In the genomic region with DNA sequence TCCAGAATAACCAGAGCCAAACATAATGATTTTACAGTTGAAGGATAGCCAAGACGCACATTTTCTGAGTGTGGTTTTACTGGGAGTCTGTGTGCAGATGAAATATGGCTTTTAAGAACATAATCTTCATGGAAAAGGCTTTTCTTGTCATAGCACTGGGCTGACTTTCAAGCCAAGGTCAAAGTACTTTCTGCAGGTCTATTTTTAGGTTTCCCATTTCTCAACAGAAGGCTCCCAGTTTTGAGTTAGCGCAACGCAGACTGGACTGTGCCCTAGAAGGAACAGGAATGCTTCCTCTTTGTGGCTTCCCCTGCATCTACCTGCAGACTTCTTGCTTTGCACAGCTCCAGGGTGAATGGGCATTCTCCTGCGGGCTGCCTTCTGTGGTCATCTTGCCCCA, we compare ENCODE assay signal across 21 cellular contexts.
DNase-seq lines count a peak whose midpoint lies in the region; ATAC-seq, FAIRE-seq and TF ChIP-seq lines count a peak whose summit lies in the region.
"Had no signal": no experiment of that assay in that cellular context is flagged by ENCODE, and none has a peak within 500 bp of the region (broad histone marks: within the 10 kb centered on the region; RNA-seq: fewer than 3 reads in every experiment).

No MANE protein-coding gene starts in this region.

- no peaks in the 10 kb centered on the region for H3K27me3 Mint-ChIP-seq in type B pancreatic cell
- H3K27me3 Mint-ChIP-seq: dendritic cell treated with granulocyte-macrophage colony-stimulating factor and Interleukin-4, amounts not matched to agents 40 ng/mL and 50 ng/mL, for 4 days had no signal

- H3K4me2 ChIP-seq in HepG2 (ENCODE audit: low read depth, low read length) = no peak overlapping the region
- H3K4me2 ChIP-seq: PC-9 had no signal

- H3K9ac ChIP-seq in HepG2 (ENCODE audit: insufficient read depth, low read depth, low read length) = no peak overlapping the region

- no peak overlapping the region for H2AFZ ChIP-seq in HepG2 (ENCODE audit: low read length)
- H2AFZ ChIP-seq: PC-9 had no signal

- peak; percentile 20 to 63 for DNase-seq in cardiac muscle cell (ENCODE audit: low read depth in 1 of 2, low spot score in 1 of 2)
- no peak for DNase-seq in right atrium auricular region (ENCODE audit: low spot score)
- DNase-seq in adrenal gland = peak in 6 of 7 donors; percentile 19 to 63 (median 32)
- no peak for DNase-seq in HepG2 (ENCODE audit: low spot score)
- DNase-seq in DMS153 (lab: John Stamatoyannopoulos, UW) = no peak
- DNase-seq in NCI-H526 (lab: John Stamatoyannopoulos, UW) = no peak
- no peak for DNase-seq in type B pancreatic cell (ENCODE audit: extremely low spot score, unreplicated experiment)
- DNase-seq in stimulated activated CD4-positive, alpha-beta T cell treated with anti-CD3 and anti-CD28 coated beads, Interleukin-2, amount 100 ng/mL, for 24 hours = no peak
- DNase-seq: activated CD4-positive, alpha-beta T cell treated with anti-CD3 and anti-CD28 coated beads, Interleukin-2, amount 50 U/mL, for 1 hour; activated naive CD4-positive, alpha-beta T cell treated with Interleukin-2 at 50 U/mL for 16 hours; DMS79; naive thymus-derived CD8-positive, alpha-beta T cell; PC-9; stimulated activated naive B cell treated with anti-CD40 and anti-IgM and Interleukin-4, amounts not matched to agents 10 μg/mL and 1 μg/mL and 100 μg/mL, for 72 hours; transverse colon had no signal

- H3K4me1 ChIP-seq in cardiac muscle cell (ENCODE audit: low read depth) = peaks cover 27% of the 10 kb centered on the region
- peaks cover 0 to 4% of the 10 kb centered on the region in 2 donors for H3K4me1 ChIP-seq in right atrium auricular region
- H3K4me1 ChIP-seq in adrenal gland (replicated peaks in 1 of 2) = peaks cover 5 to 10% of the 10 kb centered on the region in 2 donors
- H3K4me1 ChIP-seq in HepG2 (ENCODE audit: insufficient read depth, low read length) = no peaks in the 10 kb centered on the region

- H3K4me3 ChIP-seq in cardiac muscle cell (no peak overlapping the region), right atrium auricular region (no peak overlapping the region), adrenal gland (no peak overlapping the region), HepG2 (replicated peaks in 1 of 3; ENCODE audit: insufficient read depth in 1 of 3, low read depth in 2 of 3, low read length in 3 of 3) (no peak overlapping the region)
- H3K4me3 ChIP-seq: PC-9, transverse colon had no signal

- ATAC-seq in HepG2 = no peak
- ATAC-seq: naive thymus-derived CD8-positive, alpha-beta T cell; stimulated activated naive B cell treated with anti-CD40 and anti-IgM and Interleukin-4, amounts not matched to agents 10 μg/mL and 1 μg/mL and 100 μg/mL, for 72 hours had no signal

- TF ChIP-seq POLR2A in adrenal gland (IDR thresholded peaks at IDR 0.05) (no peak), HepG2 (IDR thresholded peaks at IDR 0.05; ENCODE audit: insufficient read depth in 1 of 2, low read depth in 2 of 2, low read length in 2 of 2) (no peak)

- H3K79me2 ChIP-seq in HepG2 (ENCODE audit: insufficient read depth, low read length) = no peaks in the 10 kb centered on the region

- TF ChIP-seq RAD21 in HepG2 (CRISPR knock-in tag; IDR thresholded peaks at IDR 0.05) = no peak

- in situ Hi-C loops in HepG2 (cut with HindIII; ENCODE audit: extremely low pct_ligation_motif_present, low pct_unique_long_range_greater_than_20kb) = loop anchor here (5.0 kb wide), 2 partner anchors 232 to 517 kb away; no protein-coding TSS in a partner anchor

- H3K4me1 Mint-ChIP-seq in type B pancreatic cell (ENCODE audit: unreplicated experiment) = peaks cover 19% of the 10 kb centered on the region

- H3K36me3 Mint-ChIP-seq in type B pancreatic cell = no peaks in the 10 kb centered on the region
- H3K36me3 Mint-ChIP-seq: naive thymus-derived CD8-positive, alpha-beta T cell; stimulated activated naive B cell treated with anti-CD40 and anti-IgM and Interleukin-4, amounts not matched to agents 10 μg/mL and 1 μg/mL and 100 μg/mL, for 72 hours had no signal

- CTCF ChIA-PET in HepG2 (lab: Yijun Ruan, JAX; ENCODE audit: low intra/inter-chr PET ratio, low total read pairs) = interaction anchor here (1.1 to 6.7 kb wide), 5 partner anchors 231 to 682 kb away, joined by 3 to 69 read pairs (median 14); partner anchors contain the start of gene ACVR1C

- no peaks in the 10 kb centered on the region for H4K20me1 ChIP-seq in HepG2 (ENCODE audit: insufficient read depth, low read length)

- BruUV-seq in HepG2 (replicated peaks; lab: Mats Ljungman, UMichigan) = no TSS peak

- intact Hi-C loops in adrenal gland (cut with DNase I) = loop anchor here in 1 of 2 donors (5.0 kb wide), 3 partner anchors 132 to 517 kb away; partner anchors contain the start of gene ACVR1
- intact Hi-C loops in HepG2 (cut with micrococcal nuclease; ENCODE audit: unreplicated experiment) = no loop called here

- H3K27ac Mint-ChIP-seq in type B pancreatic cell = no peak overlapping the region
- H3K27ac Mint-ChIP-seq: dendritic cell treated with granulocyte-macrophage colony-stimulating factor and Interleukin-4, amounts not matched to agents 40 ng/mL and 50 ng/mL, for 4 days; naive thymus-derived CD8-positive, alpha-beta T cell; progenitor cell of endocrine pancreas; stimulated activated naive B cell treated with anti-CD40 and anti-IgM and Interleukin-4, amounts not matched to agents 10 μg/mL and 1 μg/mL and 100 μg/mL, for 72 hours had no signal

- H3K9me3 Mint-ChIP-seq in type B pancreatic cell = no peaks in the 10 kb centered on the region
- H3K9me3 Mint-ChIP-seq: dendritic cell treated with granulocyte-macrophage colony-stimulating factor and Interleukin-4, amounts not matched to agents 40 ng/mL and 50 ng/mL, for 4 days; naive thymus-derived CD8-positive, alpha-beta T cell; stimulated activated naive B cell treated with anti-CD40 and anti-IgM and Interleukin-4, amounts not matched to agents 10 μg/mL and 1 μg/mL and 100 μg/mL, for 72 hours had no signal

- no peaks in the 10 kb centered on the region for H3K27me3 ChIP-seq in cardiac muscle cell
- no peaks in the 10 kb centered on the region for H3K27me3 ChIP-seq in right atrium auricular region
- no peaks in the 10 kb centered on the region for H3K27me3 ChIP-seq in adrenal gland
- H3K27me3 ChIP-seq in HepG2 (ENCODE audit: control insufficient read depth in 1 of 2, insufficient read depth in 2 of 2, low read length in 2 of 2) = peaks cover 1 to 20% of the 10 kb centered on the region in 2 experiments; a peak in 4 of 5 replicates
- H3K27me3 ChIP-seq: transverse colon had no signal

- H3K27ac ChIP-seq in cardiac muscle cell = peak overlapping the region; percentile 36
- no peak overlapping the region for H3K27ac ChIP-seq in right atrium auricular region
- H3K27ac ChIP-seq in adrenal gland = no peak overlapping the region
- H3K27ac ChIP-seq in HepG2 (ENCODE audit: extremely low read length, insufficient read depth, low read length) = no peak overlapping the region
- H3K27ac ChIP-seq: C4-2B, epithelial cell of prostate, HL-60, PC-9, transverse colon had no signal

- FAIRE-seq in HepG2 (lab: Jason Lieb, UNC) = peak; percentile 23
- FAIRE-seq: H54 had no signal

- H3K4me3 Mint-ChIP-seq in type B pancreatic cell = no peak overlapping the region
- H3K4me3 Mint-ChIP-seq: dendritic cell treated with granulocyte-macrophage colony-stimulating factor and Interleukin-4, amounts not matched to agents 40 ng/mL and 50 ng/mL, for 4 days; naive thymus-derived CD8-positive, alpha-beta T cell; stimulated activated naive B cell treated with anti-CD40 and anti-IgM and Interleukin-4, amounts not matched to agents 10 μg/mL and 1 μg/mL and 100 μg/mL, for 72 hours had no signal

- TF ChIP-seq EP300 in HepG2 (IDR thresholded peaks at IDR 0.05; ENCODE audit: low read depth in 2 of 2, low read length in 2 of 2) (no peak), HepG2 (CRISPR knock-in tag; IDR thresholded peaks at IDR 0.05; ENCODE audit: borderline replicate concordance) (no peak)

- H3K9me3 ChIP-seq in cardiac muscle cell (ENCODE audit: low read depth) = no peaks in the 10 kb centered on the region
- no peaks in the 10 kb centered on the region for H3K9me3 ChIP-seq in right atrium auricular region
- H3K9me3 ChIP-seq in adrenal gland (replicated peaks in 1 of 3) = no peaks in the 10 kb centered on the region
- no peaks in the 10 kb centered on the region for H3K9me3 ChIP-seq in HepG2 (ENCODE audit: low read length)
- H3K9me3 ChIP-seq: transverse colon had no signal

- TF ChIP-seq CTCF in cardiac muscle cell (IDR thresholded peaks at IDR 0.05; ENCODE audit: low read depth, low read length) (no peak), right atrium auricular region (IDR thresholded peaks at IDR 0.05) (no peak), adrenal gland (IDR thresholded peaks at IDR 0.05) (no peak), HepG2 (CRISPR knock-in tag; IDR thresholded peaks at IDR 0.05) (no peak), type B pancreatic cell (conservative IDR thresholded peaks at IDR 0.05) (no peak)

- H3K36me3 ChIP-seq in cardiac muscle cell = no peaks in the 10 kb centered on the region
- no peaks in the 10 kb centered on the region for H3K36me3 ChIP-seq in right atrium auricular region
- no peaks in the 10 kb centered on the region for H3K36me3 ChIP-seq in adrenal gland (replicated peaks in 1 of 2)
- H3K36me3 ChIP-seq in HepG2 (replicated peaks in 1 of 2; ENCODE audit: control insufficient read depth in 1 of 2, insufficient read depth in 2 of 2, low read length in 2 of 2) = no peaks in the 10 kb centered on the region
- H3K36me3 ChIP-seq: transverse colon had no signal

- WGBS in adrenal gland, 4 donors = 14 to 17% (median 16%) methylated on average over 4 of the region's 4 CpGs
- 22% methylated on average over 4 of the region's 4 CpGs for WGBS in HepG2 (ENCODE audit: low lambda C conversion rate)

- POLR2A ChIA-PET in HepG2 (lab: Yijun Ruan, JAX) = no interaction called here

TF ChIP-seq in HepG2, 621 proteins besides CTCF, POLR2A, EP300 and RAD21 (continues in another document):
- TF ChIP-seq, protein P1, sequence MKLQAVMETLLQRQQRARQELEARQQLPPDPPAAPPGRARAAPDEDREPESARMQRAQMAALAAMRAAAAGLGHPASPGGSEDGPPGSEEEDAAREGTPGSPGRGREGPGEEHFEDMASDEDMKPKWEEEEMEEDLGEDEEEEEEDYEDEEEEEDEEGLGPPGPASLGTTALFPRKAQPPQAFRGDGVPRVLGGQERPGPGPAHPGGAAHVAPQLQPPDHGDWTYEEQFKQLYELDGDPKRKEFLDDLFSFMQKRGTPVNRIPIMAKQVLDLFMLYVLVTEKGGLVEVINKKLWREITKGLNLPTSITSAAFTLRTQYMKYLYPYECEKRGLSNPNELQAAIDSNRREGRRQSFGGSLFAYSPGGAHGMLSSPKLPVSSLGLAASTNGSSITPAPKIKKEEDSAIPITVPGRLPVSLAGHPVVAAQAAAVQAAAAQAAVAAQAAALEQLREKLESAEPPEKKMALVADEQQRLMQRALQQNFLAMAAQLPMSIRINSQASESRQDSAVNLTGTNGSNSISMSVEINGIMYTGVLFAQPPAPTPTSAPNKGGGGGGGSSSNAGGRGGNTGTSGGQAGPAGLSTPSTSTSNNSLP (IDR thresholded peaks at IDR 0.05; ENCODE audit: low read depth, low read length) = no peak
- TF ChIP-seq ESRRA (CRISPR knock-in tag; IDR thresholded peaks at IDR 0.05; ENCODE audit: low read depth) (no peak), CEBPB (IDR thresholded peaks at IDR 0.05; ENCODE audit: borderline replicate concordance, low read depth, low read length) (no peak)

Comparison
In these comparisons a context has a peak if more than half of its experiments do, and no peak if none do; other contexts are left out.
1. DNase-seq: peak in cardiac muscle cell (2 of 2) and adrenal gland (6 of 7); none in right atrium auricular region (single experiment), HepG2 (single experiment), DMS153 (single experiment), NCI-H526 (0 of 2), type B pancreatic cell (single experiment) and stimulated activated CD4-positive, alpha-beta T cell treated with anti-CD3 and anti-CD28 coated beads, Interleukin-2, amount 100 ng/mL, for 24 hours (0 of 2).